ENCODE assay signal across 23 cellular contexts in the genomic region with DNA sequence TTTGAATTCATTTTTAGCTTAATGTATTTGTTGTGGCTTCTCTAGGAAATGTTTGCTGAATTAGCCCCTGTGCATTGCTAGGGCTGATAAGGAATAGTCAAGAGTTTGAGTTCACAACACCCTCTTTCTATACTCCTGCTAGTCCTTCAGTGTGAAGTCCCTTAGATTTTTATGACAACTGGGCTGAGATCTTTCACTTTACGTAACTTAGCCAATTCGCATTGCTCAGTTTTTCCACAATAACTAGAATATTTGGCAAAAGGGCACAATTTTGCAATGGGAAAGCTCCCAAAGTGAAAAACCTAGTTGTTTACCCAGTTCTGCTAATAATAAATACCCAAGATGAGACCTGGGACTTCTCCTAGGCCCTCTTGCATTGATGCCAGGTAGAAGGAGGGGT. TPM values are rescaled to one million over a fixed set of nuclear protein-coding genes. Genes with fewer than 3 reads are reported as not detected.
"Had no signal": no experiment of that assay in that cellular context is flagged by ENCODE, and none has a peak within 500 bp of the region (broad histone marks: within the 10 kb centered on the region; RNA-seq: fewer than 3 reads in every experiment).

No MANE protein-coding gene starts in this region.

- H3K27me3 ChIP-seq: heart left ventricle, uterus had no signal

- FAIRE-seq: endometrium had no signal

- H3K4me3 ChIP-seq: dorsolateral prefrontal cortex, heart left ventricle, lung, psoas muscle, sigmoid colon, skin epidermis, stomach, uterus had no signal

- H3K4me1 ChIP-seq: psoas muscle, sigmoid colon, uterus had no signal

- DNase-seq: central memory CD4-positive, alpha-beta T cell; cortex of kidney; dorsolateral prefrontal cortex; effector CD8-positive, alpha-beta T cell; foreskin melanocyte; heart left ventricle; hippocampal formation; mesendoderm; naive thymus-derived CD4-positive, alpha-beta T cell; nephron progenitor cell; psoas muscle; retina; sigmoid colon; stimulated activated CD4-positive, alpha-beta T cell treated with anti-CD3 and anti-CD28 coated beads, Interleukin-2, amount 100 ng/mL, for 24 hours; stimulated activated CD4-positive, alpha-beta T cell treated with anti-CD3 and anti-CD28 coated beads, Interleukin-4, amount 100 ng/mL, for 4 hours; stimulated activated naive CD4-positive, alpha-beta T cell; stomach; substantia nigra; uterus had no signal

- H3K36me3 ChIP-seq: heart left ventricle, sigmoid colon, stomach, uterus had no signal

- ATAC-seq: esophagus mucosa; heart left ventricle; naive thymus-derived CD4-positive, alpha-beta T cell; psoas muscle had no signal

- H3K9me3 ChIP-seq: heart left ventricle, psoas muscle, sigmoid colon, stomach, uterus had no signal

- H3K27ac ChIP-seq: dorsolateral prefrontal cortex, heart left ventricle, psoas muscle, sigmoid colon, uterus had no signal

RNA-seq across cellular contexts. Expression of a gene that starts 6.9 kb away (rescaled TPM):
- polyA plus RNA-seq: naive thymus-derived CD4-positive, alpha-beta T cell had no signal
